1 cellular context compared by ENCODE assay signal in genomic region chr22:27223317-27224177, GRCh38.
TF ChIP-seq lines count a peak whose summit lies in the region.

No MANE protein-coding gene starts in this region.

TF ChIP-seq in GM23338, 12 proteins besides CTCF, POLR2A, EP300 and RAD21 (continued from another document):
- TF ChIP-seq ZNF462 (CRISPR knock-in tag; IDR thresholded peaks at IDR 0.05) (no peak), CREB1 (CRISPR knock-in tag; IDR thresholded peaks at IDR 0.05; ENCODE audit: low read depth) (no peak), REST (IDR thresholded peaks at IDR 0.05; ENCODE audit: unreplicated experiment) (no peak), JUNB (IDR thresholded peaks at IDR 0.05; ENCODE audit: unreplicated experiment) (no peak), EZH2phosphoT487 (IDR thresholded peaks at IDR 0.05; ENCODE audit: unreplicated experiment) (no peak), STAT1 (IDR thresholded peaks at IDR 0.05; ENCODE audit: unreplicated experiment) (no peak), EZH2 (IDR thresholded peaks at IDR 0.05; ENCODE audit: low read depth, unreplicated experiment) (no peak), NANOG (IDR thresholded peaks at IDR 0.05; ENCODE audit: borderline replicate concordance) (no peak), POLR2AphosphoS5 (IDR thresholded peaks at IDR 0.05; ENCODE audit: low read depth) (no peak), ZNF114 (CRISPR knock-in tag; IDR thresholded peaks at IDR 0.05) (no peak), ETS1 (IDR thresholded peaks at IDR 0.05) (no peak)
